In genomic region chr16:31170077-31170476, GRCh38 we compare ENCODE assay signal across 7 cellular contexts. TPM values are rescaled to one million over a fixed set of nuclear protein-coding genes. Genes with fewer than 3 reads are reported as not detected.
"Had no signal": no experiment of that assay in that cellular context is flagged by ENCODE, and none has a peak within 500 bp of the region (broad histone marks: within the 10 kb centered on the region; RNA-seq: fewer than 3 reads in every experiment).

No MANE protein-coding gene starts in this region.

RNA-seq across cellular contexts. Expression of gene PRSS36, which starts 20.2 kb away (rescaled TPM):
- total RNA-seq: dermis blood vessel endothelial cell, glomerular endothelial cell had no signal

RNA-seq across cellular contexts. Expression of gene PYCARD, which starts 32.5 kb away (rescaled TPM):
- polyA plus RNA-seq: neural cell had no signal

RNA-seq across cellular contexts. Expression of gene PRSS8, which starts 34.5 kb away (rescaled TPM):
- total RNA-seq: activated CD4-positive, alpha-beta memory T cell treated with anti-CD3 and anti-CD28 coated beads, Interleukin-2, amount 10 ng/mL, durations not matched to agents 7 days and 5 days; activated CD4-positive, alpha-beta T cell treated with anti-CD3 and anti-CD28 coated beads for 36 hours; activated naive CD8-positive, alpha-beta T cell treated with anti-CD3 and anti-CD28 coated beads for 36 hours; dermis blood vessel endothelial cell had no signal
- polyA plus RNA-seq: neural cell had no signal

RNA-seq across cellular contexts. Expression of gene TRIM72, which starts 43.8 kb away (rescaled TPM):
- total RNA-seq: activated naive CD8-positive, alpha-beta T cell treated with anti-CD3 and anti-CD28 coated beads for 36 hours; dermis blood vessel endothelial cell; glomerular endothelial cell; left lobe of liver had no signal
